In genomic region chr2:74424995-74425406, GRCh38 we compare ENCODE assay signal across 1 cellular context.
TF ChIP-seq lines count a peak whose summit lies in the region.

No MANE protein-coding gene starts in this region.

TF ChIP-seq in HepG2, 621 proteins besides CTCF, POLR2A, EP300 and RAD21 (continued from another document and continues in another):
- TF ChIP-seq, protein P1, sequence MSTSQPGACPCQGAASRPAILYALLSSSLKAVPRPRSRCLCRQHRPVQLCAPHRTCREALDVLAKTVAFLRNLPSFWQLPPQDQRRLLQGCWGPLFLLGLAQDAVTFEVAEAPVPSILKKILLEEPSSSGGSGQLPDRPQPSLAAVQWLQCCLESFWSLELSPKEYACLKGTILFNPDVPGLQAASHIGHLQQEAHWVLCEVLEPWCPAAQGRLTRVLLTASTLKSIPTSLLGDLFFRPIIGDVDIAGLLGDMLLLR (CRISPR knock-in tag; IDR thresholded peaks at IDR 0.05), result 0 out of 2 replicates have a peak, but pooled peaks have one; percentile 47
- no peak for TF ChIP-seq NFKB2 (CRISPR knock-in tag; IDR thresholded peaks at IDR 0.05; ENCODE audit: borderline replicate concordance)
- TF ChIP-seq DMAP1 (CRISPR knock-in tag; IDR thresholded peaks at IDR 0.05), result no peak
- TF ChIP-seq KLF12 (CRISPR knock-in tag; IDR thresholded peaks at IDR 0.05; ENCODE audit: borderline replicate concordance), result no peak
- no peak for TF ChIP-seq MAFF (IDR thresholded peaks at IDR 0.05; ENCODE audit: low read depth, low read length)
- TF ChIP-seq ZNF17 (CRISPR knock-in tag; IDR thresholded peaks at IDR 0.05), result no peak
- no peak; the same call in 1 of the 2 replicates for TF ChIP-seq ZNF414 (CRISPR knock-in tag; IDR thresholded peaks at IDR 0.05)
- TF ChIP-seq GABPB1 (CRISPR knock-in tag; IDR thresholded peaks at IDR 0.05), result no peak
- TF ChIP-seq CERS6 (CRISPR knock-in tag; IDR thresholded peaks at IDR 0.05), result no peak
- TF ChIP-seq ZNF333 (CRISPR knock-in tag; IDR thresholded peaks at IDR 0.05; ENCODE audit: borderline replicate concordance), result no peak
- no peak for TF ChIP-seq SIX1 (CRISPR knock-in tag; IDR thresholded peaks at IDR 0.05; ENCODE audit: borderline replicate concordance)
- TF ChIP-seq TSC22D2 (CRISPR knock-in tag; IDR thresholded peaks at IDR 0.05; ENCODE audit: borderline replicate concordance), result no peak
- TF ChIP-seq ZNF567 (CRISPR knock-in tag; IDR thresholded peaks at IDR 0.05; ENCODE audit: borderline replicate concordance), result no peak
- TF ChIP-seq AGO2 (optimal IDR thresholded peaks at IDR 0.05; ENCODE audit: low read depth, low read length), result peak; percentile 95
- no peak for TF ChIP-seq AHR (CRISPR knock-in tag; IDR thresholded peaks at IDR 0.05)
- TF ChIP-seq, protein P2, sequence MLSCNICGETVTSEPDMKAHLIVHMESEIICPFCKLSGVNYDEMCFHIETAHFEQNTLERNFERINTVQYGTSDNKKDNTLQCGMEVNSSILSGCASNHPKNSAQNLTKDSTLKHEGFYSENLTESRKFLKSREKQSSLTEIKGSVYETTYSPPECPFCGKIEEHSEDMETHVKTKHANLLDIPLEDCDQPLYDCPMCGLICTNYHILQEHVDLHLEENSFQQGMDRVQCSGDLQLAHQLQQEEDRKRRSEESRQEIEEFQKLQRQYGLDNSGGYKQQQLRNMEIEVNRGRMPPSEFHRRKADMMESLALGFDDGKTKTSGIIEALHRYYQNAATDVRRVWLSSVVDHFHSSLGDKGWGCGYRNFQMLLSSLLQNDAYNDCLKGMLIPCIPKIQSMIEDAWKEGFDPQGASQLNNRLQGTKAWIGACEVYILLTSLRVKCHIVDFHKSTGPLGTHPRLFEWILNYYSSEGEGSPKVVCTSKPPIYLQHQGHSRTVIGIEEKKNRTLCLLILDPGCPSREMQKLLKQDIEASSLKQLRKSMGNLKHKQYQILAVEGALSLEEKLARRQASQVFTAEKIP (CRISPR knock-in tag; IDR thresholded peaks at IDR 0.05; ENCODE audit: borderline replicate concordance), result no peak
- 0 out of 2 replicates have a peak, but pooled peaks have one; percentile 54 for TF ChIP-seq POLR2AphosphoS2 (IDR thresholded peaks at IDR 0.05; ENCODE audit: low read depth, low read length)
- TF ChIP-seq HNF4G (IDR thresholded peaks at IDR 0.05; ENCODE audit: borderline replicate concordance, low read depth, low read length), result no peak
- no peak for TF ChIP-seq HNF4G (CRISPR knock-in tag; IDR thresholded peaks at IDR 0.05; ENCODE audit: borderline replicate concordance, low read depth)
- TF ChIP-seq, protein P3, sequence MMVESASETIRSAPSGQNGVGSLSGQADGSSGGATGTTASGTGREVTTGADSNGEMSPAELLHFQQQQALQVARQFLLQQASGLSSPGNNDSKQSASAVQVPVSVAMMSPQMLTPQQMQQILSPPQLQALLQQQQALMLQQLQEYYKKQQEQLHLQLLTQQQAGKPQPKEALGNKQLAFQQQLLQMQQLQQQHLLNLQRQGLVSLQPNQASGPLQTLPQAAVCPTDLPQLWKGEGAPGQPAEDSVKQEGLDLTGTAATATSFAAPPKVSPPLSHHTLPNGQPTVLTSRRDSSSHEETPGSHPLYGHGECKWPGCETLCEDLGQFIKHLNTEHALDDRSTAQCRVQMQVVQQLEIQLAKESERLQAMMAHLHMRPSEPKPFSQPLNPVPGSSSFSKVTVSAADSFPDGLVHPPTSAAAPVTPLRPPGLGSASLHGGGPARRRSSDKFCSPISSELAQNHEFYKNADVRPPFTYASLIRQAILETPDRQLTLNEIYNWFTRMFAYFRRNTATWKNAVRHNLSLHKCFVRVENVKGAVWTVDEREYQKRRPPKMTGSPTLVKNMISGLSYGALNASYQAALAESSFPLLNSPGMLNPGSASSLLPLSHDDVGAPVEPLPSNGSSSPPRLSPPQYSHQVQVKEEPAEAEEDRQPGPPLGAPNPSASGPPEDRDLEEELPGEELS (CRISPR knock-in tag; IDR thresholded peaks at IDR 0.05), result no peak
- TF ChIP-seq ZNF672 (CRISPR knock-in tag; IDR thresholded peaks at IDR 0.05), result no peak
- no peak for TF ChIP-seq SALL1 (CRISPR knock-in tag; IDR thresholded peaks at IDR 0.05)
- no peak for TF ChIP-seq ZNF749 (CRISPR knock-in tag; IDR thresholded peaks at IDR 0.05; ENCODE audit: borderline replicate concordance)
- no peak for TF ChIP-seq SIN3B (IDR thresholded peaks at IDR 0.05; ENCODE audit: low read length)
- no peak for TF ChIP-seq REL (CRISPR knock-in tag; conservative IDR thresholded peaks at IDR 0.05)
- TF ChIP-seq ZNF292 (CRISPR knock-in tag; IDR thresholded peaks at IDR 0.05; ENCODE audit: borderline replicate concordance, low read depth), result no peak
- TF ChIP-seq RBM22 (optimal IDR thresholded peaks at IDR 0.05; ENCODE audit: low read length), result peak; percentile 13
- no peak for TF ChIP-seq GABPA (IDR thresholded peaks at IDR 0.05; ENCODE audit: low read depth, low read length)
- 0 out of 2 replicates have a peak, but pooled peaks have one; percentile 20 for TF ChIP-seq GABPA (CRISPR knock-in tag; IDR thresholded peaks at IDR 0.05; ENCODE audit: low read depth)
- TF ChIP-seq HIC2 (CRISPR knock-in tag; IDR thresholded peaks at IDR 0.05; ENCODE audit: low read depth), result no peak
- no peak for TF ChIP-seq CCAR2 (optimal IDR thresholded peaks at IDR 0.05; ENCODE audit: low read depth, low read length)
- no peak for TF ChIP-seq ZNF30 (CRISPR knock-in tag; IDR thresholded peaks at IDR 0.05)
- TF ChIP-seq, protein P4, sequence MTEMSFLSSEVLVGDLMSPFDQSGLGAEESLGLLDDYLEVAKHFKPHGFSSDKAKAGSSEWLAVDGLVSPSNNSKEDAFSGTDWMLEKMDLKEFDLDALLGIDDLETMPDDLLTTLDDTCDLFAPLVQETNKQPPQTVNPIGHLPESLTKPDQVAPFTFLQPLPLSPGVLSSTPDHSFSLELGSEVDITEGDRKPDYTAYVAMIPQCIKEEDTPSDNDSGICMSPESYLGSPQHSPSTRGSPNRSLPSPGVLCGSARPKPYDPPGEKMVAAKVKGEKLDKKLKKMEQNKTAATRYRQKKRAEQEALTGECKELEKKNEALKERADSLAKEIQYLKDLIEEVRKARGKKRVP (CRISPR knock-in tag; IDR thresholded peaks at IDR 0.05), result no peak
- no peak for TF ChIP-seq TCF12 (IDR thresholded peaks at IDR 0.05)
- no peak for TF ChIP-seq TCF12 (CRISPR knock-in tag; IDR thresholded peaks at IDR 0.05)
- TF ChIP-seq ZFP1 (CRISPR knock-in tag; IDR thresholded peaks at IDR 0.05), result no peak
- TF ChIP-seq, protein P5, sequence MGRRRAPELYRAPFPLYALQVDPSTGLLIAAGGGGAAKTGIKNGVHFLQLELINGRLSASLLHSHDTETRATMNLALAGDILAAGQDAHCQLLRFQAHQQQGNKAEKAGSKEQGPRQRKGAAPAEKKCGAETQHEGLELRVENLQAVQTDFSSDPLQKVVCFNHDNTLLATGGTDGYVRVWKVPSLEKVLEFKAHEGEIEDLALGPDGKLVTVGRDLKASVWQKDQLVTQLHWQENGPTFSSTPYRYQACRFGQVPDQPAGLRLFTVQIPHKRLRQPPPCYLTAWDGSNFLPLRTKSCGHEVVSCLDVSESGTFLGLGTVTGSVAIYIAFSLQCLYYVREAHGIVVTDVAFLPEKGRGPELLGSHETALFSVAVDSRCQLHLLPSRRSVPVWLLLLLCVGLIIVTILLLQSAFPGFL (CRISPR knock-in tag; IDR thresholded peaks at IDR 0.05), result no peak
- TF ChIP-seq, protein P6, sequence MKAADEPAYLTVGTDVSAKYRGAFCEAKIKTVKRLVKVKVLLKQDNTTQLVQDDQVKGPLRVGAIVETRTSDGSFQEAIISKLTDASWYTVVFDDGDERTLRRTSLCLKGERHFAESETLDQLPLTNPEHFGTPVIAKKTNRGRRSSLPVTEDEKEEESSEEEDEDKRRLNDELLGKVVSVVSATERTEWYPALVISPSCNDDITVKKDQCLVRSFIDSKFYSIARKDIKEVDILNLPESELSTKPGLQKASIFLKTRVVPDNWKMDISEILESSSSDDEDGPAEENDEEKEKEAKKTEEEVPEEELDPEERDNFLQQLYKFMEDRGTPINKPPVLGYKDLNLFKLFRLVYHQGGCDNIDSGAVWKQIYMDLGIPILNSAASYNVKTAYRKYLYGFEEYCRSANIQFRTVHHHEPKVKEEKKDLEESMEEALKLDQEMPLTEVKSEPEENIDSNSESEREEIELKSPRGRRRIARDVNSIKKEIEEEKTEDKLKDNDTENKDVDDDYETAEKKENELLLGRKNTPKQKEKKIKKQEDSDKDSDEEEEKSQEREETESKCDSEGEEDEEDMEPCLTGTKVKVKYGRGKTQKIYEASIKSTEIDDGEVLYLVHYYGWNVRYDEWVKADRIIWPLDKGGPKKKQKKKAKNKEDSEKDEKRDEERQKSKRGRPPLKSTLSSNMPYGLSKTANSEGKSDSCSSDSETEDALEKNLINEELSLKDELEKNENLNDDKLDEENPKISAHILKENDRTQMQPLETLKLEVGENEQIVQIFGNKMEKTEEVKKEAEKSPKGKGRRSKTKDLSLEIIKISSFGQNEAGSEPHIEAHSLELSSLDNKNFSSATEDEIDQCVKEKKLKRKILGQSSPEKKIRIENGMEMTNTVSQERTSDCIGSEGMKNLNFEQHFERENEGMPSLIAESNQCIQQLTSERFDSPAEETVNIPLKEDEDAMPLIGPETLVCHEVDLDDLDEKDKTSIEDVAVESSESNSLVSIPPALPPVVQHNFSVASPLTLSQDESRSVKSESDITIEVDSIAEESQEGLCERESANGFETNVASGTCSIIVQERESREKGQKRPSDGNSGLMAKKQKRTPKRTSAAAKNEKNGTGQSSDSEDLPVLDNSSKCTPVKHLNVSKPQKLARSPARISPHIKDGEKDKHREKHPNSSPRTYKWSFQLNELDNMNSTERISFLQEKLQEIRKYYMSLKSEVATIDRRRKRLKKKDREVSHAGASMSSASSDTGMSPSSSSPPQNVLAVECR (CRISPR knock-in tag; IDR thresholded peaks at IDR 0.05; ENCODE audit: borderline replicate concordance), result no peak
- TF ChIP-seq, protein P7, sequence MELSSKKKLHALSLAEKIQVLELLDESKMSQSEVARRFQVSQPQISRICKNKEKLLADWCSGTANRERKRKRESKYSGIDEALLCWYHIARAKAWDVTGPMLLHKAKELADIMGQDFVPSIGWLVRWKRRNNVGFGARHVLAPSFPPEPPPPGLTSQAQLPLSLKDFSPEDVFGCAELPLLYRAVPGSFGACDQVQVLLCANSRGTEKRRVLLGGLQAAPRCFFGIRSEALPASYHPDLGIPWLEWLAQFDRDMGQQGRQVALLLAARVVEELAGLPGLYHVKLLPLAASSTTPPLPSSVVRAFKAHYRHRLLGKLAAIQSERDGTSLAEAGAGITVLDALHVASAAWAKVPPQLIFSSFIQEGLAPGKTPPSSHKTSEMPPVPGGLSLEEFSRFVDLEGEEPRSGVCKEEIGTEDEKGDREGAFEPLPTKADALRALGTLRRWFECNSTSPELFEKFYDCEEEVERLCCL (CRISPR knock-in tag; IDR thresholded peaks at IDR 0.05; ENCODE audit: borderline replicate concordance), result 0 out of 2 replicates have a peak, but pooled peaks have one; percentile 26
- TF ChIP-seq, protein P8, sequence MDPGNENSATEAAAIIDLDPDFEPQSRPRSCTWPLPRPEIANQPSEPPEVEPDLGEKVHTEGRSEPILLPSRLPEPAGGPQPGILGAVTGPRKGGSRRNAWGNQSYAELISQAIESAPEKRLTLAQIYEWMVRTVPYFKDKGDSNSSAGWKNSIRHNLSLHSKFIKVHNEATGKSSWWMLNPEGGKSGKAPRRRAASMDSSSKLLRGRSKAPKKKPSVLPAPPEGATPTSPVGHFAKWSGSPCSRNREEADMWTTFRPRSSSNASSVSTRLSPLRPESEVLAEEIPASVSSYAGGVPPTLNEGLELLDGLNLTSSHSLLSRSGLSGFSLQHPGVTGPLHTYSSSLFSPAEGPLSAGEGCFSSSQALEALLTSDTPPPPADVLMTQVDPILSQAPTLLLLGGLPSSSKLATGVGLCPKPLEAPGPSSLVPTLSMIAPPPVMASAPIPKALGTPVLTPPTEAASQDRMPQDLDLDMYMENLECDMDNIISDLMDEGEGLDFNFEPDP (CRISPR knock-in tag; conservative IDR thresholded peaks at IDR 0.05), result no peak
- no peak for TF ChIP-seq CHD2 (IDR thresholded peaks at IDR 0.05; ENCODE audit: low read depth, low read length)
- TF ChIP-seq ZBTB38 (CRISPR knock-in tag; IDR thresholded peaks at IDR 0.05), result no peak
- TF ChIP-seq CBX1 (IDR thresholded peaks at IDR 0.05; ENCODE audit: low read depth), result peak; percentile 46
- TF ChIP-seq GMEB2 (CRISPR knock-in tag; IDR thresholded peaks at IDR 0.05; ENCODE audit: low read depth), result no peak
- TF ChIP-seq ZNF44 (CRISPR knock-in tag; IDR thresholded peaks at IDR 0.05), result 0 out of 2 replicates have a peak, but pooled peaks have one; percentile 26
- TF ChIP-seq ZNF564 (CRISPR knock-in tag; IDR thresholded peaks at IDR 0.05), result no peak
